ENCODE assay signal across 20 cellular contexts in the genomic region with DNA sequence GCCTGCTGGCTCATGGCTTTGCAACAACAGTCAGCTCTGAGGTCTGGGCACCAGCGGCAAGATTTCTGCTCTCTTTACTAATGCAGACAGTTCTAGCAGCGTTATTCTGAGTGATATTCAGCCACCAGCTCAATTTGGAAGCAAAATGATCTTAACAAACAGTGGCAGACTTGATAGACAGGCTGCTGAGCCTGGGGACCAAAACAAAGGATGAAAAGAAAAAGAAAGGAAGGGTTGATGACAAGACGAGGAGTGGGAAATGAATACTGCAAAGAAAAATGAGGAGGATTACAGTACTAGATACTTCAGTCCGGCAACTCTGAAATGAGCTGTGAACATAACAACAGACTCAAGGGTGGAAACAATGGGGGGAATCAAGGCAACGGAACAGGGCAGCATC. TPM values are rescaled to one million over a fixed set of nuclear protein-coding genes. Genes with fewer than 3 reads are reported as not detected.
"Had no signal": no experiment of that assay in that cellular context is flagged by ENCODE, and none has a peak within 500 bp of the region (broad histone marks: within the 10 kb centered on the region; RNA-seq: fewer than 3 reads in every experiment).

No MANE protein-coding gene starts in this region.

- H3K4me3 ChIP-seq: SJSA1, SK-N-MC had no signal

- H3K9me3 ChIP-seq: SJSA1 had no signal

- DNase-seq: KBM-7, MV-4-11, NCI-H1092, NCI-H1105 treated with DMSO at 0.1 percent for 48 hours, NCI-H1417 treated with DMSO at 0.1 percent for 48 hours, NCI-H146, NCI-H1694 treated with DMSO at 0.1 percent for 48 hours, NCI-H1930, NCI-H2081, NCI-H2171, NCI-H345, NCI-H446 treated with DMSO at 0.1 percent for 48 hours, NCI-H510A treated with DMSO at 0.1 percent for 48 hours, NCI-H526, Right ventricle myocardium superior, RPMI8226, SIG-M5 had no signal

- H3K36me3 ChIP-seq: SJSA1 had no signal

- H3K27me3 ChIP-seq: SJSA1 had no signal

- H3K27ac ChIP-seq: SJSA1, SK-N-MC had no signal

- H3K4me1 ChIP-seq: SJSA1 had no signal

RNA-seq across cellular contexts. Expression of a gene that starts 28.8 kb away (rescaled TPM):
- total RNA-seq: HT-29, SJSA1 had no signal
